15 cellular contexts compared by ENCODE assay signal in the genomic region with DNA sequence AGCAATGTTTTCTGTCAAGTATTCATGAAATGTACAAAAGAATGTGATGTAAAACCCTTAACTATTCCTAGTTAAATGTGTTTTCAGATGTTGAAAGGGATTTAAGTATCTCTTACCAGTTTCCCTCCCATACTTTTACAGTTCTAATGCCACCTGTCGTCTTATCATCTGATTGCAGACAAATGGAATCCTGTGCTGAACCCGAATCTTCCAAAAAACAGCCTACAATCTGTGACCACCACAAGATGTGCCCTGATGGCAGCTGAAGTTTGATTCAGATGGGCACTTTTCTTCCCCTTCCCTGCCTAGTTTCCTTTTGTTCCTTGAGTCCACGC. TPM values are rescaled to one million over a fixed set of nuclear protein-coding genes. Genes with fewer than 3 reads are reported as not detected.
DNase-seq lines count a peak whose midpoint lies in the region; ATAC-seq and TF ChIP-seq lines count a peak whose summit lies in the region.
"Had no signal": no experiment of that assay in that cellular context is flagged by ENCODE, and none has a peak within 500 bp of the region (broad histone marks: within the 10 kb centered on the region; RNA-seq: fewer than 3 reads in every experiment).

No MANE protein-coding gene starts in this region.

- H3K4me3 Mint-ChIP-seq in CD4-positive, CD25-positive, alpha-beta regulatory T cell, result peak overlapping the region; percentile 84 to 97 (median 96)
- H3K4me3 Mint-ChIP-seq in activated CD4-positive, alpha-beta memory T cell treated with anti-CD3 and anti-CD28 coated beads, Interleukin-2, amount 10 ng/mL, durations not matched to agents 7 days and 5 days, result peak overlapping the region; percentile 82
- H3K4me3 Mint-ChIP-seq in memory B cell, result peak overlapping the region; percentile 69

- no peaks in the 10 kb centered on the region for H3K27me3 ChIP-seq in CD4-positive, CD25-positive, alpha-beta regulatory T cell (ENCODE audit: control insufficient read depth, insufficient read depth, low read length)
- no peaks in the 10 kb centered on the region for H3K27me3 ChIP-seq in DND-41 (ENCODE audit: insufficient read depth, low read length, poor library complexity)
- H3K27me3 ChIP-seq: colonic mucosa, esophagus squamous epithelium, hepatocyte had no signal

- ATAC-seq in CD4-positive, CD25-positive, alpha-beta regulatory T cell (ENCODE audit: low read depth in 2 of 2), result no peak
- ATAC-seq in DND-41 (ENCODE audit: insufficient read depth, low read depth), result no peak
- ATAC-seq in memory B cell (ENCODE audit: low read depth), result no peak

- TF ChIP-seq CTCF in DND-41 (IDR thresholded peaks at IDR 0.05; ENCODE audit: borderline replicate concordance, extremely low read depth, low read length, poor library complexity, severe bottlenecking), result no peak

- no peak overlapping the region for H3K27ac ChIP-seq in CD4-positive, CD25-positive, alpha-beta regulatory T cell (ENCODE audit: insufficient read depth, low read length, poor library complexity, severe bottlenecking)
- no peak overlapping the region for H3K27ac ChIP-seq in DND-41 (ENCODE audit: low read length)
- H3K27ac ChIP-seq: colonic mucosa, esophagus squamous epithelium, hepatocyte had no signal

- no peak for DNase-seq in CD4-positive, CD25-positive, alpha-beta regulatory T cell
- no peak for DNase-seq in DND-41
- DNase-seq in activated CD4-positive, alpha-beta memory T cell treated with anti-CD3 and anti-CD28 coated beads, Interleukin-2, amount 10 ng/mL, durations not matched to agents 7 days and 5 days, result no peak
- no peak for DNase-seq in memory B cell (ENCODE audit: low spot score in 2 of 2)
- no peak for DNase-seq in RKO (ENCODE audit: low spot score)
- no peak for DNase-seq in NCI-H69 (lab: John Stamatoyannopoulos, UW)
- no peak for DNase-seq in NCI-H1930 (lab: John Stamatoyannopoulos, UW)
- no peak for DNase-seq in HT-29 (ENCODE audit: low spot score)
- DNase-seq: activated CD4-positive, CD25-positive, alpha-beta regulatory T cell treated with anti-CD3 and anti-CD28 coated beads, Interleukin-2, amount 50 U/mL, for 72 hours; colonic mucosa; esophagus squamous epithelium; Kasumi-1; NCI-H2081 had no signal

- H4K20me1 ChIP-seq in DND-41 (ENCODE audit: insufficient read depth, low read length), result peaks cover 8% of the 10 kb centered on the region; the same call in 1 of the 2 replicates

- peaks cover 10% of the 10 kb centered on the region for H3K36me3 Mint-ChIP-seq in CD4-positive, CD25-positive, alpha-beta regulatory T cell
- H3K36me3 Mint-ChIP-seq in activated CD4-positive, alpha-beta memory T cell treated with anti-CD3 and anti-CD28 coated beads, Interleukin-2, amount 10 ng/mL, durations not matched to agents 7 days and 5 days (ENCODE audit: low read depth), result peaks cover 27% of the 10 kb centered on the region
- H3K36me3 Mint-ChIP-seq in memory B cell, result peaks cover 4% of the 10 kb centered on the region

- peaks cover 42% of the 10 kb centered on the region for H3K79me2 ChIP-seq in DND-41 (ENCODE audit: insufficient read depth, low read length)

- H3K9me3 Mint-ChIP-seq in CD4-positive, CD25-positive, alpha-beta regulatory T cell, result no peaks in the 10 kb centered on the region
- H3K9me3 Mint-ChIP-seq in activated CD4-positive, alpha-beta memory T cell treated with anti-CD3 and anti-CD28 coated beads, Interleukin-2, amount 10 ng/mL, durations not matched to agents 7 days and 5 days, result no peaks in the 10 kb centered on the region
- no peaks in the 10 kb centered on the region for H3K9me3 Mint-ChIP-seq in memory B cell

- H3K27ac Mint-ChIP-seq in CD4-positive, CD25-positive, alpha-beta regulatory T cell, result peak overlapping the region; percentile 29 to 78 (median 71)
- peak overlapping the region; percentile 56 for H3K27ac Mint-ChIP-seq in activated CD4-positive, alpha-beta memory T cell treated with anti-CD3 and anti-CD28 coated beads, Interleukin-2, amount 10 ng/mL, durations not matched to agents 7 days and 5 days
- no peak overlapping the region for H3K27ac Mint-ChIP-seq in memory B cell

- H3K9ac ChIP-seq in DND-41 (ENCODE audit: low read depth, low read length), result no peak overlapping the region

- H3K4me2 ChIP-seq in DND-41 (ENCODE audit: insufficient read depth, low read length), result peak overlapping the region; percentile 90

- peaks cover 6 to 26% (median 12%) of the 10 kb centered on the region in 4 donors for H3K4me1 Mint-ChIP-seq in CD4-positive, CD25-positive, alpha-beta regulatory T cell
- peaks cover 20% of the 10 kb centered on the region for H3K4me1 Mint-ChIP-seq in activated CD4-positive, alpha-beta memory T cell treated with anti-CD3 and anti-CD28 coated beads, Interleukin-2, amount 10 ng/mL, durations not matched to agents 7 days and 5 days
- H3K4me1 Mint-ChIP-seq in memory B cell, result peaks cover 17% of the 10 kb centered on the region

- H3K4me3 ChIP-seq in CD4-positive, CD25-positive, alpha-beta regulatory T cell (ENCODE audit: low read depth, low read length), result no peak overlapping the region
- peak overlapping the region in 1 of 2 experiments; percentile 85; a peak in 1 of 4 replicates for H3K4me3 ChIP-seq in DND-41 (ENCODE audit: low read depth in 1 of 2, low read length in 2 of 2)
- H3K4me3 ChIP-seq: hepatocyte had no signal

- H3K36me3 ChIP-seq in CD4-positive, CD25-positive, alpha-beta regulatory T cell (ENCODE audit: control insufficient read depth, insufficient read depth, low read length), result peaks cover 27% of the 10 kb centered on the region
- H3K36me3 ChIP-seq in DND-41 (ENCODE audit: insufficient read depth, low read length), result peaks cover 45% of the 10 kb centered on the region

- H3K27me3 Mint-ChIP-seq in CD4-positive, CD25-positive, alpha-beta regulatory T cell, result peaks cover 7% of the 10 kb centered on the region
- H3K27me3 Mint-ChIP-seq in activated CD4-positive, alpha-beta memory T cell treated with anti-CD3 and anti-CD28 coated beads, Interleukin-2, amount 10 ng/mL, durations not matched to agents 7 days and 5 days, result no peaks in the 10 kb centered on the region
- H3K27me3 Mint-ChIP-seq in memory B cell, result no peaks in the 10 kb centered on the region

- no peak overlapping the region for H2AFZ ChIP-seq in DND-41 (ENCODE audit: low read depth, low read length)
- H2AFZ ChIP-seq: hepatocyte had no signal

- H3K9me3 ChIP-seq in CD4-positive, CD25-positive, alpha-beta regulatory T cell (ENCODE audit: control insufficient read depth in 2 of 2, low read length in 2 of 2), result no peaks in the 10 kb centered on the region
- H3K9me3 ChIP-seq in DND-41 (ENCODE audit: insufficient read depth, low read length, severe bottlenecking), result no peaks in the 10 kb centered on the region
- H3K9me3 ChIP-seq: colonic mucosa, esophagus squamous epithelium had no signal

- peaks cover 24% of the 10 kb centered on the region for H3K4me1 ChIP-seq in CD4-positive, CD25-positive, alpha-beta regulatory T cell (ENCODE audit: control insufficient read depth, insufficient read depth, low read length, poor library complexity, severe bottlenecking)
- H3K4me1 ChIP-seq in DND-41 (ENCODE audit: insufficient read depth, low read length), result peaks cover 32% of the 10 kb centered on the region

- CTCF ChIA-PET in activated CD4-positive, alpha-beta memory T cell treated with anti-CD3 and anti-CD28 coated beads, Interleukin-2, amount 10 ng/mL, durations not matched to agents 7 days and 5 days (lab: Charles Lee), result interaction anchor here (1.3 to 13.2 kb wide), 2 partner anchors 146 to 257 kb away, joined by 3 to 266 read pairs; a partner anchor contains a TSS

- POLR2A ChIA-PET in activated CD4-positive, alpha-beta memory T cell treated with anti-CD3 and anti-CD28 coated beads, Interleukin-2, amount 10 ng/mL, durations not matched to agents 7 days and 5 days (lab: Charles Lee), result no interaction called here

RNA-seq across cellular contexts. Expression of a gene that starts 1.9 kb away (rescaled TPM):
- 102 TPM for total RNA-seq in CD4-positive, CD25-positive, alpha-beta regulatory T cell
- polyA plus RNA-seq in CD4-positive, CD25-positive, alpha-beta regulatory T cell, result 100 to 1,000 TPM; 315 to 364 (median 362) TPM
- 100 to 1,000 TPM; 126 to 130 TPM for total RNA-seq in activated CD4-positive, alpha-beta memory T cell treated with anti-CD3 and anti-CD28 coated beads, Interleukin-2, amount 10 ng/mL, durations not matched to agents 7 days and 5 days
- total RNA-seq in HT-29 (2014; rRNA removed; shearing (Covaris generic)), result 83.4 and 86.2 TPM in 2 replicates

RNA-seq across cellular contexts. Expression of a gene that starts 8.8 kb away (rescaled TPM):
- total RNA-seq in CD4-positive, CD25-positive, alpha-beta regulatory T cell, result not detected
- polyA plus RNA-seq in CD4-positive, CD25-positive, alpha-beta regulatory T cell, result not detected
- not detected for total RNA-seq in activated CD4-positive, alpha-beta memory T cell treated with anti-CD3 and anti-CD28 coated beads, Interleukin-2, amount 10 ng/mL, durations not matched to agents 7 days and 5 days
- 16.0 and 16.9 TPM in 2 replicates for total RNA-seq in HT-29 (2014; rRNA removed; shearing (Covaris generic))

RNA-seq across cellular contexts. Expression of a gene that starts 9.7 kb away (rescaled TPM):
- total RNA-seq in CD4-positive, CD25-positive, alpha-beta regulatory T cell, result 6.4 TPM
- 1 to 10 TPM; 1.3 to 1.6 (median 1.4) TPM for polyA plus RNA-seq in CD4-positive, CD25-positive, alpha-beta regulatory T cell
- total RNA-seq in activated CD4-positive, alpha-beta memory T cell treated with anti-CD3 and anti-CD28 coated beads, Interleukin-2, amount 10 ng/mL, durations not matched to agents 7 days and 5 days, result 1 to 10 TPM; 4.0 to 4.2 TPM
- 3.4 and 3.9 TPM in 2 replicates for total RNA-seq in HT-29 (2014; rRNA removed; shearing (Covaris generic))

RNA-seq across cellular contexts. Expression of a gene that starts 42.2 kb away (rescaled TPM):
- not detected for total RNA-seq in CD4-positive, CD25-positive, alpha-beta regulatory T cell
- polyA plus RNA-seq in CD4-positive, CD25-positive, alpha-beta regulatory T cell, result not detected
- total RNA-seq in activated CD4-positive, alpha-beta memory T cell treated with anti-CD3 and anti-CD28 coated beads, Interleukin-2, amount 10 ng/mL, durations not matched to agents 7 days and 5 days, result not detected
- 0.20 and 0.26 TPM in 2 replicates for total RNA-seq in HT-29 (2014; rRNA removed; shearing (Covaris generic))
- total RNA-seq: omental fat pad had no signal

RNA-seq across cellular contexts. Expression of a gene that starts 53.9 kb away (rescaled TPM):
- 26.7 TPM for total RNA-seq in CD4-positive, CD25-positive, alpha-beta regulatory T cell
- polyA plus RNA-seq in CD4-positive, CD25-positive, alpha-beta regulatory T cell, result 10 to 100 TPM in 1 of 4 donors, 1 to 10 TPM in 3; 8.0 to 11.0 (median 8.7) TPM
- total RNA-seq in activated CD4-positive, alpha-beta memory T cell treated with anti-CD3 and anti-CD28 coated beads, Interleukin-2, amount 10 ng/mL, durations not matched to agents 7 days and 5 days, result 10 to 100 TPM; 14.9 to 15.0 TPM
- total RNA-seq in HT-29 (2014; rRNA removed; shearing (Covaris generic)), result 24.0 and 24.1 TPM in 2 replicates

Comparison
In these comparisons a context has a peak if more than half of its experiments do, and no peak if none do; other contexts are left out.
1. RNA of a gene that starts 8.8 kb away (total RNA-seq): 16.0 to 16.9 TPM in HT-29; not detected in activated CD4-positive, alpha-beta memory T cell treated with anti-CD3 and anti-CD28 coated beads, Interleukin-2, amount 10 ng/mL, durations not matched to agents 7 days and 5 days and not detected in CD4-positive, CD25-positive, alpha-beta regulatory T cell (single experiment); every median in the first group is over 10 times any median in the second.
2. Peak in every context shown above with its lines, with median percentiles within 50 percentile points of each other: H3K4me3 Mint-ChIP-seq.